Comparison of ENCODE assay signal across 22 cellular contexts in genomic region chr7:80230327-80230726, GRCh38.
"Had no signal": no experiment of that assay in that cellular context is flagged by ENCODE, and none has a peak within 500 bp of the region (broad histone marks: within the 10 kb centered on the region; RNA-seq: fewer than 3 reads in every experiment).

No MANE protein-coding gene starts in this region.

- H3K36me3 ChIP-seq: colonic mucosa, heart left ventricle, lower lobe of right lung, upper lobe of right lung had no signal

- H3K27me3 ChIP-seq: colonic mucosa, heart left ventricle, testis, upper lobe of right lung had no signal

- ATAC-seq: activated CD8-positive, alpha-beta T cell treated with anti-CD3 and anti-CD28 coated beads for 36 hours; activated T-cell treated with anti-CD3 and anti-CD28 coated beads, Interleukin-2, amount 50 U/mL, for 72 hours; heart left ventricle; lower lobe of right lung; natural killer cell; stimulated activated naive CD8-positive, alpha-beta T cell treated with anti-CD3 and anti-CD28 coated beads, Interleukin-15, amount 100 ng/mL, for 72 hours; T-cell; upper lobe of right lung had no signal

- H3K9me3 ChIP-seq: colonic mucosa, heart left ventricle, lower lobe of right lung, testis, upper lobe of right lung had no signal

- H3K4me3 ChIP-seq: colonic mucosa, heart left ventricle, lower lobe of right lung, testis, upper lobe of right lung had no signal

- H3K4me1 ChIP-seq: colonic mucosa, lower lobe of right lung, upper lobe of right lung had no signal

- DNase-seq: activated CD4-positive, alpha-beta T cell treated with anti-CD3 and anti-CD28 coated beads for 4 hours; activated CD8-positive, alpha-beta memory T cell treated with anti-CD3 and anti-CD28 coated beads, Interleukin-2, amount 50 U/mL, for 4 hours; activated CD8-positive, alpha-beta T cell treated with anti-CD3 and anti-CD28 coated beads for 36 hours; activated naive CD8-positive, alpha-beta T cell treated with anti-CD3 and anti-CD28 coated beads, Interleukin-2, amount 10 ng/mL, durations not matched to agents 7 days and 5 days; activated T-cell treated with anti-CD3 and anti-CD28 coated beads, Interleukin-2, amount 50 U/mL, for 72 hours; caudate nucleus; colonic mucosa; effector CD4-positive, alpha-beta T cell; heart left ventricle; kidney glomerular epithelial cell; lower lobe of right lung; natural killer cell; stimulated activated CD4-positive, alpha-beta T cell treated with anti-CD3 and anti-CD28 coated beads, Interleukin-15, amount 100 ng/mL, for 24 hours; stimulated activated CD4-positive, alpha-beta T cell treated with anti-CD3 and anti-CD28 coated beads, Interleukin-4, amount 100 ng/mL, for 24 hours; stimulated activated naive CD8-positive, alpha-beta T cell treated with anti-CD3 and anti-CD28 coated beads, Interleukin-15, amount 100 ng/mL, for 72 hours; T-cell; T1000; testis; upper lobe of right lung had no signal

- FAIRE-seq: endothelial cell of umbilical vein, frontal cortex had no signal

- H3K27ac ChIP-seq: colonic mucosa, heart left ventricle, lower lobe of right lung, testis, upper lobe of right lung, VCaP had no signal
